In genomic region chr13:94444826-94445225, GRCh38 we compare ENCODE assay signal across 23 cellular contexts. TPM values are rescaled to one million over a fixed set of nuclear protein-coding genes. Genes with fewer than 3 reads are reported as not detected.
DNase-seq lines count a peak whose midpoint lies in the region; ATAC-seq, FAIRE-seq and TF ChIP-seq lines count a peak whose summit lies in the region.
"Had no signal": no experiment of that assay in that cellular context is flagged by ENCODE, and none has a peak within 500 bp of the region (broad histone marks: within the 10 kb centered on the region; RNA-seq: fewer than 3 reads in every experiment).

No MANE protein-coding gene starts in this region.

- TF ChIP-seq CTCF in HepG2 (CRISPR knock-in tag; IDR thresholded peaks at IDR 0.05), result no peak
- no peak for TF ChIP-seq CTCF in right lobe of liver (IDR thresholded peaks at IDR 0.05)
- no peak for TF ChIP-seq CTCF in PC-3 (conservative IDR thresholded peaks at IDR 0.05; ENCODE audit: low read depth, low read length)

- H3K4me2 ChIP-seq in HepG2 (ENCODE audit: low read depth, low read length) (no peak overlapping the region), PC-3 (ENCODE audit: low read length) (no peak overlapping the region)
- H3K4me2 ChIP-seq: A549; BLaER1 treated with 17β-estradiol and CSF1 and Interleukin-3, amounts not matched to agents 10 nM and 100 nM; GM23338 had no signal

- TF ChIP-seq POLR2A in HepG2 (IDR thresholded peaks at IDR 0.05; ENCODE audit: insufficient read depth in 1 of 2, low read depth in 2 of 2, low read length in 2 of 2), result no peak
- no peak for TF ChIP-seq POLR2A in right lobe of liver (IDR thresholded peaks at IDR 0.05)

- H3K9me3 ChIP-seq in HepG2 (ENCODE audit: low read length) (no peaks in the 10 kb centered on the region), right lobe of liver (no peaks in the 10 kb centered on the region), PC-3 (ENCODE audit: low read length) (no peaks in the 10 kb centered on the region)
- H3K9me3 ChIP-seq: A549, BE2C had no signal

- no peak for FAIRE-seq in HepG2 (lab: Jason Lieb, UNC)
- FAIRE-seq: A549, GM12891, GM18507 had no signal

- POLR2A ChIA-PET in HepG2 (lab: Yijun Ruan, JAX) (no interaction called here), PC-3 (lab: Charles Lee; ENCODE audit: unreplicated experiment) (no interaction called here)

- no peaks in the 10 kb centered on the region for H3F3A ChIP-seq in PC-3 (ENCODE audit: low read length, unreplicated experiment)

- H3K27ac ChIP-seq in HepG2 (ENCODE audit: extremely low read length, insufficient read depth, low read length) (no peak overlapping the region), right lobe of liver (no peak overlapping the region), PC-3 (ENCODE audit: low read length) (no peak overlapping the region)
- H3K27ac ChIP-seq: A549; BLaER1 treated with 17β-estradiol and CSF1 and Interleukin-3, amounts not matched to agents 10 nM and 100 nM had no signal

- H4K20me1 ChIP-seq in HepG2 (ENCODE audit: insufficient read depth, low read length) (no peaks in the 10 kb centered on the region), PC-3 (ENCODE audit: low read length) (no peaks in the 10 kb centered on the region)
- H4K20me1 ChIP-seq: BLaER1 treated with 17β-estradiol and CSF1 and Interleukin-3, amounts not matched to agents 10 nM and 100 nM had no signal

- DNase-seq in HepG2 (ENCODE audit: low spot score) (no peak), right lobe of liver (no peak), NCI-H526 (lab: John Stamatoyannopoulos, UW) (peak; percentile 65 to 70), PC-3 (peak; percentile 39), left colon (no peak)
- DNase-seq: 8988T; ACHN; AML-193; BE2C; Calu3; CD4-positive, alpha-beta memory T cell; COR-L47; DMS79; EL; GF-D8; H9 had no signal

- no peaks in the 10 kb centered on the region for H3K9me2 ChIP-seq in PC-3 (replicated peaks; ENCODE audit: low read length)

- H3K27me3 ChIP-seq in HepG2 (ENCODE audit: control insufficient read depth in 1 of 2, insufficient read depth in 2 of 2, low read length in 2 of 2), result no peaks in the 10 kb centered on the region
- no peaks in the 10 kb centered on the region for H3K27me3 ChIP-seq in right lobe of liver
- no peaks in the 10 kb centered on the region for H3K27me3 ChIP-seq in PC-3 (ENCODE audit: low read length)
- H3K27me3 ChIP-seq: BE2C; BLaER1 treated with 17β-estradiol and CSF1 and Interleukin-3, amounts not matched to agents 10 nM and 100 nM had no signal

- ATAC-seq in HepG2 (peak; percentile 46; the same call in 1 of the 3 replicates), right lobe of liver (no peak), PC-3 (peak; percentile 85), left colon (no peak), HG03520 (IDR thresholded peaks at IDR 0.05; ENCODE audit: unreplicated experiment) (no peak)
- ATAC-seq: A549, GM23338, HCT116 had no signal

- no peak overlapping the region for H2AFZ ChIP-seq in HepG2 (ENCODE audit: low read length)
- no peak overlapping the region for H2AFZ ChIP-seq in PC-3 (ENCODE audit: low read length)
- H2AFZ ChIP-seq: GM23338 had no signal

- H3K36me3 ChIP-seq in HepG2 (replicated peaks in 1 of 2; ENCODE audit: control insufficient read depth in 1 of 2, insufficient read depth in 2 of 2, low read length in 2 of 2) (no peaks in the 10 kb centered on the region), right lobe of liver (no peaks in the 10 kb centered on the region), PC-3 (ENCODE audit: low read depth, low read length) (no peaks in the 10 kb centered on the region)
- H3K36me3 ChIP-seq: BE2C; BLaER1 treated with 17β-estradiol and CSF1 and Interleukin-3, amounts not matched to agents 10 nM and 100 nM had no signal

- H3K79me2 ChIP-seq in HepG2 (ENCODE audit: insufficient read depth, low read length) (no peaks in the 10 kb centered on the region), PC-3 (ENCODE audit: low read length) (no peaks in the 10 kb centered on the region)

- TF ChIP-seq RAD21 in HepG2 (CRISPR knock-in tag; IDR thresholded peaks at IDR 0.05), result no peak

- H3K4me1 ChIP-seq in HepG2 (ENCODE audit: insufficient read depth, low read length) (no peaks in the 10 kb centered on the region), right lobe of liver (no peaks in the 10 kb centered on the region), PC-3 (ENCODE audit: insufficient read depth, low read length) (no peaks in the 10 kb centered on the region; the same call in 1 of the 2 replicates)
- H3K4me1 ChIP-seq: A549; BE2C; BLaER1 treated with 17β-estradiol and CSF1 and Interleukin-3, amounts not matched to agents 10 nM and 100 nM had no signal

- BruUV-seq in HepG2 (replicated peaks; lab: Mats Ljungman, UMichigan), result no TSS peak
- BruUV-seq in PC-3 (replicated peaks; lab: Mats Ljungman, UMichigan), result no TSS peak

- CTCF ChIA-PET in HepG2 (lab: Yijun Ruan, JAX; ENCODE audit: low intra/inter-chr PET ratio, low total read pairs) (no interaction called here), PC-3 (lab: Charles Lee) (no interaction called here)

- in situ Hi-C loops in HepG2 (cut with HindIII; ENCODE audit: extremely low pct_ligation_motif_present, low pct_unique_long_range_greater_than_20kb), result no loop called here

- no peak overlapping the region for H3K4me3 ChIP-seq in HepG2 (replicated peaks in 1 of 3; ENCODE audit: insufficient read depth in 1 of 3, low read depth in 2 of 3, low read length in 3 of 3)
- no peak overlapping the region for H3K4me3 ChIP-seq in right lobe of liver
- no peak overlapping the region for H3K4me3 ChIP-seq in PC-3 (ENCODE audit: low read length)
- H3K4me3 ChIP-seq: A549; BLaER1 treated with 17β-estradiol and CSF1 and Interleukin-3, amounts not matched to agents 10 nM and 100 nM; GM23338 had no signal

- H3K9ac ChIP-seq in HepG2 (ENCODE audit: insufficient read depth, low read depth, low read length) (no peak overlapping the region), PC-3 (ENCODE audit: low read length) (no peak overlapping the region)
- H3K9ac ChIP-seq: BLaER1 treated with 17β-estradiol and CSF1 and Interleukin-3, amounts not matched to agents 10 nM and 100 nM had no signal

- TF ChIP-seq EP300 in HepG2 (IDR thresholded peaks at IDR 0.05; ENCODE audit: low read depth in 2 of 2, low read length in 2 of 2), result no peak
- no peak for TF ChIP-seq EP300 in HepG2 (CRISPR knock-in tag; IDR thresholded peaks at IDR 0.05; ENCODE audit: borderline replicate concordance)

- intact Hi-C loops in HepG2 (cut with micrococcal nuclease; ENCODE audit: unreplicated experiment) (no loop called here), right lobe of liver (cut with DNase I) (no loop called here), PC-3 (cut with micrococcal nuclease) (no loop called here), left colon (cut with DNase I, micrococcal nuclease) (no loop called here)

TF ChIP-seq in HepG2, 621 proteins besides CTCF, POLR2A, EP300 and RAD21 (continues in another document):
- TF ChIP-seq FOXP4 (CRISPR knock-in tag; IDR thresholded peaks at IDR 0.05) (0 out of 2 replicates have a peak, but pooled peaks have one; percentile 19), NCOR1 (IDR thresholded peaks at IDR 0.05; ENCODE audit: borderline replicate concordance, low read length) (no peak), HNRNPL (IDR thresholded peaks at IDR 0.05; ENCODE audit: low read depth, low read length) (no peak), CC2D1A (CRISPR knock-in tag; IDR thresholded peaks at IDR 0.05) (no peak)

RNA-seq across cellular contexts. Expression of gene DCT, which starts 34.7 kb away (rescaled TPM):
- total RNA-seq in HepG2 (2016; rRNA removed; fragmentation: Illumina TruSeq; extraction: Trizol) (not detected in 2 replicates), right lobe of liver (under 1 TPM in 4 of 6 experiments, not detected in 2; 0.10 to 0.35 (median 0.11) TPM), PC-3 (2014; rRNA removed) (not detected in 2 replicates), left colon (under 1 TPM in 1 of 2 donors, not detected in 1; 0.08 TPM)
- not detected in 2 replicates for total RNA-seq in HepG2 (2016; cell fraction: cytosol; rRNA removed; fragmentation: Illumina TruSeq; extraction: Trizol; ENCODE audit: low read depth)
- not detected in 2 replicates for total RNA-seq in HepG2 (2016; cell fraction: insoluble cytoplasmic fraction; rRNA removed; fragmentation: Illumina TruSeq; extraction: Trizol)
- not detected in 2 replicates for total RNA-seq in HepG2 (2016; cell fraction: membrane; rRNA removed; fragmentation: Illumina TruSeq; extraction: Trizol)
- total RNA-seq in HepG2 (2016; cell fraction: nucleus; rRNA removed; fragmentation: Illumina TruSeq; extraction: Trizol), result not detected in 2 replicates
- polyA plus RNA-seq in HepG2 (2011; rRNA removed), result not detected in 2 replicates
- 0.01 TPM in 1 of 2 replicates, not detected in the other for polyA plus RNA-seq in HepG2 (2011; cell fraction: cytosol; rRNA removed)
- 0.03 TPM in 1 of 2 replicates, not detected in the other for polyA plus RNA-seq in HepG2 (2011; cell fraction: nucleus; rRNA removed)
- not detected in 2 replicates for polyA plus RNA-seq in HepG2 (2012)
- not detected in 2 replicates for polyA plus RNA-seq in HepG2 (2016; cell fraction: cytosol; fragmentation: Illumina TruSeq; extraction: Trizol; ENCODE audit: low read depth)
- polyA plus RNA-seq in HepG2 (2016; cell fraction: insoluble cytoplasmic fraction; fragmentation: Illumina TruSeq; extraction: Trizol; ENCODE audit: low read depth), result not detected in 2 replicates
- polyA plus RNA-seq in HepG2 (2016; cell fraction: membrane; fragmentation: Illumina TruSeq; extraction: Trizol; ENCODE audit: low read depth), result not detected in 2 replicates
- polyA plus RNA-seq in HepG2 (2016; cell fraction: nucleus; fragmentation: Illumina TruSeq; extraction: Trizol; ENCODE audit: insufficient read depth, low read depth), result not detected in 2 replicates
- not detected in 2 replicates for polyA minus RNA-seq in HepG2 (2011; rRNA and poly(A)+ RNA removed; ENCODE audit: low replicate concordance)
- not detected in 2 replicates for polyA minus RNA-seq in HepG2 (2011; cell fraction: cytosol; rRNA and poly(A)+ RNA removed)
- polyA minus RNA-seq in HepG2 (2011; cell fraction: nucleus; rRNA and poly(A)+ RNA removed), result 0.25 TPM in 1 of 2 replicates, not detected in the other
- total RNA-seq: Calu3, H9 had no signal
- polyA plus RNA-seq: GM23338 had no signal

Comparison
In these comparisons a context has a peak if more than half of its experiments do, and no peak if none do; other contexts are left out.
1. ATAC-seq: peak in HepG2 (single experiment) and PC-3 (single experiment); none in right lobe of liver (0 of 4), left colon (single experiment) and HG03520 (single experiment).
2. DNase-seq: peak in NCI-H526 (2 of 2) and PC-3 (single experiment); none in HepG2 (single experiment), right lobe of liver (0 of 3) and left colon (0 of 2).